24 cellular contexts compared by ENCODE assay signal in genomic region chr5:77719666-77720363, GRCh38.
DNase-seq lines count a peak whose midpoint lies in the region; ATAC-seq lines count a peak whose summit lies in the region.
"Had no signal": no experiment of that assay in that cellular context is flagged by ENCODE, and none has a peak within 500 bp of the region (broad histone marks: within the 10 kb centered on the region; RNA-seq: fewer than 3 reads in every experiment).

No MANE protein-coding gene starts in this region.

- no peak for ATAC-seq in stimulated activated naive CD8-positive, alpha-beta T cell treated with anti-CD3 and anti-CD28 coated beads, Interleukin-15, amount 100 ng/mL, for 72 hours
- ATAC-seq in GM21515 (IDR thresholded peaks at IDR 0.05; ENCODE audit: unreplicated experiment) (no peak), GM21381 (IDR thresholded peaks at IDR 0.05; ENCODE audit: unreplicated experiment) (no peak)
- ATAC-seq: HCT116, left lobe of liver, Panc1 had no signal

- DNase-seq in stimulated activated naive CD8-positive, alpha-beta T cell treated with anti-CD3 and anti-CD28 coated beads, Interleukin-15, amount 100 ng/mL, for 72 hours: no peak
- peak; percentile 79 for DNase-seq in NCI-H2227 treated with DMSO at 0.1 percent for 48 hours (lab: John Stamatoyannopoulos, UW)
- no peak for DNase-seq in NCI-H748 (lab: John Stamatoyannopoulos, UW; ENCODE audit: unreplicated experiment)
- DNase-seq: activated CD4-positive, alpha-beta T cell treated with anti-CD3 and anti-CD28 coated beads for 48 hours; activated naive CD4-positive, alpha-beta T cell; amygdala; DMS153; dorsolateral prefrontal cortex; KBM-7; MM.1S; NCI-H345; posterior cingulate gyrus; sigmoid colon; SJCRH30; stimulated activated CD4-positive, alpha-beta T cell treated with anti-CD3 and anti-CD28 coated beads, Interleukin-15, amount 100 ng/mL, for 24 hours; substantia nigra had no signal

- peaks cover 23% of the 10 kb centered on the region for H3K4me1 Mint-ChIP-seq in stimulated activated naive CD8-positive, alpha-beta T cell treated with anti-CD3 and anti-CD28 coated beads, Interleukin-15, Interleukin-2, amounts not matched to agents 100 ng/mL and 50 ng/mL, for 24 hours (ENCODE audit: low read depth)
- peaks cover 20% of the 10 kb centered on the region for H3K4me1 Mint-ChIP-seq in stimulated activated naive CD8-positive, alpha-beta T cell treated with anti-CD3 and anti-CD28 coated beads, Interleukin-15, amount 100 ng/mL, for 72 hours
- peaks cover 17% of the 10 kb centered on the region for H3K4me1 Mint-ChIP-seq in dendritic cell treated with granulocyte-macrophage colony-stimulating factor and Interleukin-4, amounts not matched to agents 40 ng/mL and 50 ng/mL, for 4 days (ENCODE audit: low read depth)

- no peaks in the 10 kb centered on the region for H3K9me3 Mint-ChIP-seq in stimulated activated naive CD8-positive, alpha-beta T cell treated with anti-CD3 and anti-CD28 coated beads, Interleukin-15, Interleukin-2, amounts not matched to agents 100 ng/mL and 50 ng/mL, for 24 hours
- peaks cover 0 to 4% of the 10 kb centered on the region in 2 donors for H3K9me3 Mint-ChIP-seq in stimulated activated naive CD8-positive, alpha-beta T cell treated with anti-CD3 and anti-CD28 coated beads, Interleukin-15, amount 100 ng/mL, for 72 hours
- no peaks in the 10 kb centered on the region for H3K9me3 Mint-ChIP-seq in dendritic cell treated with granulocyte-macrophage colony-stimulating factor and Interleukin-4, amounts not matched to agents 40 ng/mL and 50 ng/mL, for 4 days
- H3K9me3 Mint-ChIP-seq: neural progenitor cell had no signal

- peaks cover 23% of the 10 kb centered on the region for H3K36me3 Mint-ChIP-seq in stimulated activated naive CD8-positive, alpha-beta T cell treated with anti-CD3 and anti-CD28 coated beads, Interleukin-15, Interleukin-2, amounts not matched to agents 100 ng/mL and 50 ng/mL, for 24 hours (ENCODE audit: low read depth)
- H3K36me3 Mint-ChIP-seq in dendritic cell treated with granulocyte-macrophage colony-stimulating factor and Interleukin-4, amounts not matched to agents 40 ng/mL and 50 ng/mL, for 4 days (ENCODE audit: low read depth): no peaks in the 10 kb centered on the region

- peak overlapping the region; percentile 33 for H3K27ac Mint-ChIP-seq in stimulated activated naive CD8-positive, alpha-beta T cell treated with anti-CD3 and anti-CD28 coated beads, Interleukin-15, Interleukin-2, amounts not matched to agents 100 ng/mL and 50 ng/mL, for 24 hours
- H3K27ac Mint-ChIP-seq in stimulated activated naive CD8-positive, alpha-beta T cell treated with anti-CD3 and anti-CD28 coated beads, Interleukin-15, amount 100 ng/mL, for 72 hours: peak overlapping the region in 1 of 2 donors; percentile 43
- H3K27ac Mint-ChIP-seq in dendritic cell treated with granulocyte-macrophage colony-stimulating factor and Interleukin-4, amounts not matched to agents 40 ng/mL and 50 ng/mL, for 4 days: peak overlapping the region; percentile 12
- H3K27ac Mint-ChIP-seq: neural progenitor cell had no signal

- no peak overlapping the region for H3K4me3 Mint-ChIP-seq in stimulated activated naive CD8-positive, alpha-beta T cell treated with anti-CD3 and anti-CD28 coated beads, Interleukin-15, Interleukin-2, amounts not matched to agents 100 ng/mL and 50 ng/mL, for 24 hours
- no peak overlapping the region for H3K4me3 Mint-ChIP-seq in stimulated activated naive CD8-positive, alpha-beta T cell treated with anti-CD3 and anti-CD28 coated beads, Interleukin-15, amount 100 ng/mL, for 72 hours
- H3K4me3 Mint-ChIP-seq in dendritic cell treated with granulocyte-macrophage colony-stimulating factor and Interleukin-4, amounts not matched to agents 40 ng/mL and 50 ng/mL, for 4 days: no peak overlapping the region
- H3K4me3 Mint-ChIP-seq: neural progenitor cell had no signal

- H3K27me3 Mint-ChIP-seq in stimulated activated naive CD8-positive, alpha-beta T cell treated with anti-CD3 and anti-CD28 coated beads, Interleukin-15, Interleukin-2, amounts not matched to agents 100 ng/mL and 50 ng/mL, for 24 hours: no peaks in the 10 kb centered on the region
- H3K27me3 Mint-ChIP-seq in stimulated activated naive CD8-positive, alpha-beta T cell treated with anti-CD3 and anti-CD28 coated beads, Interleukin-15, amount 100 ng/mL, for 72 hours: no peaks in the 10 kb centered on the region
- H3K27me3 Mint-ChIP-seq in dendritic cell treated with granulocyte-macrophage colony-stimulating factor and Interleukin-4, amounts not matched to agents 40 ng/mL and 50 ng/mL, for 4 days: no peaks in the 10 kb centered on the region

- intact Hi-C loops in dendritic cell treated with granulocyte-macrophage colony-stimulating factor and Interleukin-4, amounts not matched to agents 40 ng/mL and 50 ng/mL, for 4 days (cut with micrococcal nuclease): no loop called here
